1 cellular context compared by ENCODE assay signal in the genomic region with DNA sequence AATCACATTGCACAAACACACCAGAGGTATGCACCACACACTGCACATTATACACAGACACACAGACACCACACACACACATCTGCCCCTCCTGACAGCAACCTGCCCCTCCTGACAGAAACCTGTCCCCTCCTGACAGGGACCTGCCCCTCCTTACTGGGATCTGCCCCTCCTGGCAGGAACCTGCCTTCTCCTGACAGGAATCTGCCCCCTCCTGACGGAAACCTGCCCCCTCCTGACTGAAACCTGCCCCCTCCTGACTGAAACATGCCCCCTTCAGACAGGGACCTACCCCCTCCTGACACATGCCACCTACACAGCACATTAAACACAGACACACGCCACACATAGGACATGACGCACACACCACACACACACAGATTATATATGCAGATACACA.
TF ChIP-seq lines count a peak whose summit lies in the region.

No MANE protein-coding gene starts in this region.

TF ChIP-seq in IMR-90, 13 proteins besides CTCF, POLR2A, EP300 and RAD21:
- TF ChIP-seq NFE2L2 (IDR thresholded peaks at IDR 0.05; ENCODE audit: low read depth, low read length) (no peak), CHD1 (IDR thresholded peaks at IDR 0.05; ENCODE audit: low read depth, low read length) (no peak), FOS (IDR thresholded peaks at IDR 0.05; ENCODE audit: low read depth, low read length) (no peak), RFX5 (IDR thresholded peaks at IDR 0.05; ENCODE audit: low read depth, low read length) (no peak), MXI1 (IDR thresholded peaks at IDR 0.05; ENCODE audit: borderline replicate concordance, low read depth, low read length) (no peak), MAFK (IDR thresholded peaks at IDR 0.05; ENCODE audit: low read depth, low read length) (no peak), CEBPB (IDR thresholded peaks at IDR 0.05; ENCODE audit: low read depth, low read length) (no peak), RCOR1 (IDR thresholded peaks at IDR 0.05; ENCODE audit: insufficient replicate concordance, low read length) (no peak), BHLHE40 (IDR thresholded peaks at IDR 0.05; ENCODE audit: low read depth, low read length) (no peak), SMC3 (IDR thresholded peaks at IDR 0.05; ENCODE audit: low read depth, low read length) (no peak), MAZ (IDR thresholded peaks at IDR 0.05; ENCODE audit: borderline replicate concordance, low read depth, low read length) (no peak)
- TF ChIP-seq, protein P1, sequence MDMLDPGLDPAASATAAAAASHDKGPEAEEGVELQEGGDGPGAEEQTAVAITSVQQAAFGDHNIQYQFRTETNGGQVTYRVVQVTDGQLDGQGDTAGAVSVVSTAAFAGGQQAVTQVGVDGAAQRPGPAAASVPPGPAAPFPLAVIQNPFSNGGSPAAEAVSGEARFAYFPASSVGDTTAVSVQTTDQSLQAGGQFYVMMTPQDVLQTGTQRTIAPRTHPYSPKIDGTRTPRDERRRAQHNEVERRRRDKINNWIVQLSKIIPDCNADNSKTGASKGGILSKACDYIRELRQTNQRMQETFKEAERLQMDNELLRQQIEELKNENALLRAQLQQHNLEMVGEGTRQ (IDR thresholded peaks at IDR 0.05; ENCODE audit: low read depth, low read length), result no peak
- TF ChIP-seq, protein P2, sequence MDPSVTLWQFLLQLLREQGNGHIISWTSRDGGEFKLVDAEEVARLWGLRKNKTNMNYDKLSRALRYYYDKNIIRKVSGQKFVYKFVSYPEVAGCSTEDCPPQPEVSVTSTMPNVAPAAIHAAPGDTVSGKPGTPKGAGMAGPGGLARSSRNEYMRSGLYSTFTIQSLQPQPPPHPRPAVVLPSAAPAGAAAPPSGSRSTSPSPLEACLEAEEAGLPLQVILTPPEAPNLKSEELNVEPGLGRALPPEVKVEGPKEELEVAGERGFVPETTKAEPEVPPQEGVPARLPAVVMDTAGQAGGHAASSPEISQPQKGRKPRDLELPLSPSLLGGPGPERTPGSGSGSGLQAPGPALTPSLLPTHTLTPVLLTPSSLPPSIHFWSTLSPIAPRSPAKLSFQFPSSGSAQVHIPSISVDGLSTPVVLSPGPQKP (IDR thresholded peaks at IDR 0.05; ENCODE audit: borderline replicate concordance, low read depth, low read length), result no peak
